In the genomic region with DNA sequence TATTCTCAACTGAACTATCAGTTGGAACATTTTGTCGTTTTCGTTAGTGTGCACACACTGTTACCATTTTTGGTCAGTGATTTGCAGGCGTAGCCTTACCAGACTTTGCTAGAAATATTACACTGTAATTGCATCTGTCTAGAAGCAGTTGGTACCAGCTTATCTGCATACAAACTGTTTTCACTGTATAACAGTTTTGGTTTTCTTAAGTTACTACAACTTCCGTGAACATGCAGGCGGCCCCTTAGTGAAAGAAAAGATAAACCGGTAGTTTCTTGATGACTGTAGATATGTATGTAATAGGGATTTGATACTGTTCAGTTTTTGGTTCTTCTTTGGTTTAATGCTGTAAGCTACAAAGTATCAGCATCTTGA, we compare ENCODE assay signal across 1 cellular context.
TF ChIP-seq lines count a peak whose summit lies in the region.

No MANE protein-coding gene starts in this region.

TF ChIP-seq in HEK293, 187 proteins besides CTCF, POLR2A, EP300 and RAD21:
- TF ChIP-seq, protein P1, sequence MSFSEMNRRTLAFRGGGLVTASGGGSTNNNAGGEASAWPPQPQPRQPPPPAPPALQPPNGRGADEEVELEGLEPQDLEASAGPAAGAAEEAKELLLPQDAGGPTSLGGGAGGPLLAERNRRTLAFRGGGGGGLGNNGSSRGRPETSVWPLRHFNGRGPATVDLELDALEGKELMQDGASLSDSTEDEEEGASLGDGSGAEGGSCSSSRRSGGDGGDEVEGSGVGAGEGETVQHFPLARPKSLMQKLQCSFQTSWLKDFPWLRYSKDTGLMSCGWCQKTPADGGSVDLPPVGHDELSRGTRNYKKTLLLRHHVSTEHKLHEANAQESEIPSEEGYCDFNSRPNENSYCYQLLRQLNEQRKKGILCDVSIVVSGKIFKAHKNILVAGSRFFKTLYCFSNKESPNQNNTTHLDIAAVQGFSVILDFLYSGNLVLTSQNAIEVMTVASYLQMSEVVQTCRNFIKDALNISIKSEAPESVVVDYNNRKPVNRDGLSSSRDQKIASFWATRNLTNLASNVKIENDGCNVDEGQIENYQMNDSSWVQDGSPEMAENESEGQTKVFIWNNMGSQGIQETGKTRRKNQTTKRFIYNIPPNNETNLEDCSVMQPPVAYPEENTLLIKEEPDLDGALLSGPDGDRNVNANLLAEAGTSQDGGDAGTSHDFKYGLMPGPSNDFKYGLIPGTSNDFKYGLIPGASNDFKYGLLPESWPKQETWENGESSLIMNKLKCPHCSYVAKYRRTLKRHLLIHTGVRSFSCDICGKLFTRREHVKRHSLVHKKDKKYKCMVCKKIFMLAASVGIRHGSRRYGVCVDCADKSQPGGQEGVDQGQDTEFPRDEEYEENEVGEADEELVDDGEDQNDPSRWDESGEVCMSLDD (tag by site-specific recombination; IDR thresholded peaks at IDR 0.05): no peak
- TF ChIP-seq ZFP37 (tag by site-specific recombination; IDR thresholded peaks at IDR 0.05) (no peak), ZNF16 (tag by site-specific recombination; IDR thresholded peaks at IDR 0.05; ENCODE audit: low read depth) (no peak), ZNF571 (tag by site-specific recombination; IDR thresholded peaks at IDR 0.05) (no peak), ZNF239 (tag by site-specific recombination; IDR thresholded peaks at IDR 0.05) (no peak), KLF7 (tag by site-specific recombination; IDR thresholded peaks at IDR 0.05; ENCODE audit: borderline replicate concordance) (no peak), ZNF354C (tag by site-specific recombination; IDR thresholded peaks at IDR 0.05; ENCODE audit: borderline replicate concordance, low read depth) (no peak), ZBTB1 (tag by site-specific recombination; IDR thresholded peaks at IDR 0.05) (no peak), ZNF785 (tag by site-specific recombination; IDR thresholded peaks at IDR 0.05) (no peak), ZNF175 (tag by site-specific recombination; IDR thresholded peaks at IDR 0.05) (no peak), TCF7L2 (IDR thresholded peaks at IDR 0.05; ENCODE audit: borderline replicate concordance, low read depth, low read length) (no peak)
- TF ChIP-seq, protein P2, sequence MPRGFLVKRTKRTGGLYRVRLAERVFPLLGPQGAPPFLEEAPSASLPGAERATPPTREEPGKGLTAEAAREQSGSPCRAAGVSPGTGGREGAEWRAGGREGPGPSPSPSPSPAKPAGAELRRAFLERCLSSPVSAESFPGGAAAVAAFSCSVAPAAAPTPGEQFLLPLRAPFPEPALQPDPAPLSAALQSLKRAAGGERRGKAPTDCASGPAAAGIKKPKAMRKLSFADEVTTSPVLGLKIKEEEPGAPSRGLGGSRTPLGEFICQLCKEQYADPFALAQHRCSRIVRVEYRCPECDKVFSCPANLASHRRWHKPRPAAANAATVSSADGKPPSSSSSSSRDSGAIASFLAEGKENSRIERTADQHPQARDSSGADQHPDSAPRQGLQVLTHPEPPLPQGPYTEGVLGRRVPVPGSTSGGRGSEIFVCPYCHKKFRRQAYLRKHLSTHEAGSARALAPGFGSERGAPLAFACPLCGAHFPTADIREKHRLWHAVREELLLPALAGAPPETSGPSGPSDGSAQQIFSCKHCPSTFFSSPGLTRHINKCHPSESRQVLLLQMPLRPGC (tag by site-specific recombination; IDR thresholded peaks at IDR 0.05): no peak
